8 cellular contexts compared by ENCODE assay signal in the genomic region with DNA sequence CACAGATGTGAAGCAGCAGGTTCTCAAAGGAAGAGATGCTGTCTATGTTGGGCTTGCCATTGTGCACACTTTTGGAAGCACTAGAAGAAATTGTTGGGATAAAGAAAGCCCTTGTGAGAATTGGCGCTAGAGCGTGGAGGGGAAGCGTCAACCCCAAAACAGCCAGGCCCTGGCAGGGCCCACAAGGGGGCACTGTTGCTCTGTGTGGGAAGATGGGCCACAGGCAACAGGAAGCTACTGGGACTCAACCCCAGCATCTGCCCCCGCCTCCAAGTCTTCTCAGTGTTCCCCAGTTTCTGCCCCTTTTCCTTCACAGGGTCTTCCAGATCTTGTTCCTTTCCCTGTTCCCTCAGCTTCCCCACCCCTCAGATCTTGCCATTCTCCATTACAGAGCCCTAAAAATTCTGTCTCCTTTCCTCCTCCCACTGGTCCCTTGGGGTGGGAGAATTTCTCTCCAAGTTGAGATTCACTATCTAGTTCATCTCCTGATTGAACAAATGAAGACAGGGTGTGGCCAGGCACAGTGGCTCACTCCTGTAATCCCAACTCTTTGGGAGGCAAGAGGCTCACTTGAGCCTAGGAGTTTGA.
DNase-seq lines count a peak whose midpoint lies in the region; ATAC-seq and TF ChIP-seq lines count a peak whose summit lies in the region.

No MANE protein-coding gene starts in this region.

- H2AFZ ChIP-seq in PC-3 (ENCODE audit: low read length) = no peak overlapping the region

- H3K36me3 Mint-ChIP-seq in activated T-cell treated with anti-CD3 and anti-CD28 coated beads, Interleukin-2, amount 50 U/mL, for 4 hours (ENCODE audit: insufficient read depth) = no peaks in the 10 kb centered on the region

- peaks cover 2% of the 10 kb centered on the region for H3K27me3 Mint-ChIP-seq in activated T-cell treated with anti-CD3 and anti-CD28 coated beads, Interleukin-2, amount 50 U/mL, for 4 hours (ENCODE audit: low read depth)

- H3K27me3 ChIP-seq in PC-3 (ENCODE audit: low read length) = peaks cover 8% of the 10 kb centered on the region; the same call in 1 of the 2 replicates
- no peaks in the 10 kb centered on the region for H3K27me3 ChIP-seq in ovary

- ATAC-seq in HG02870 (IDR thresholded peaks at IDR 0.05; ENCODE audit: unreplicated experiment) = peak; percentile 76
- peak; percentile 77 for ATAC-seq in PC-3
- ATAC-seq in activated T-cell treated with anti-CD3 and anti-CD28 coated beads, Interleukin-2, amount 50 U/mL, for 4 hours = peak; percentile 65 to 67

- POLR2A ChIA-PET in PC-3 (lab: Charles Lee; ENCODE audit: unreplicated experiment) = no interaction called here

- BruUV-seq in PC-3 (replicated peaks; lab: Mats Ljungman, UMichigan) = no TSS peak

- H4K20me1 ChIP-seq in PC-3 (ENCODE audit: low read length) = no peaks in the 10 kb centered on the region

- H3K36me3 ChIP-seq in PC-3 (ENCODE audit: low read depth, low read length) = no peaks in the 10 kb centered on the region
- H3K36me3 ChIP-seq in ovary = no peaks in the 10 kb centered on the region

- no peaks in the 10 kb centered on the region for H3K9me2 ChIP-seq in PC-3 (replicated peaks; ENCODE audit: low read length)

- peak; percentile 2 for DNase-seq in NCI-H2196 (lab: John Stamatoyannopoulos, UW; ENCODE audit: unreplicated experiment)
- no peak for DNase-seq in NCI-H2196 treated with DMSO at 0.1 percent for 48 hours (lab: John Stamatoyannopoulos, UW; ENCODE audit: unreplicated experiment)
- peak; percentile 71 for DNase-seq in PC-3
- peak; percentile 50 for DNase-seq in activated T-cell treated with anti-CD3 and anti-CD28 coated beads, Interleukin-2, amount 50 U/mL, for 4 hours
- peak; percentile 12 for DNase-seq in fibroblast of the conjunctiva (ENCODE audit: low read depth)
- peak; percentile 26 to 80 (median 46) for DNase-seq in ovary
- peak; percentile 79 for DNase-seq in ureter (ENCODE audit: low spot score)

- intact Hi-C loops in PC-3 (cut with micrococcal nuclease) = loop anchor here (1.0 to 2.0 kb wide), 2 partner anchors 75 to 654 kb away; no protein-coding TSS in a partner anchor
- intact Hi-C loops in ovary (cut with DNase I) = loop anchor here in 1 of 4 donors (10.0 kb wide), 1 partner anchor 72 kb away; no protein-coding TSS in a partner anchor

- H3K27ac ChIP-seq in PC-3 (ENCODE audit: low read length) = no peak overlapping the region
- H3K27ac ChIP-seq in ovary = no peak overlapping the region

- H3K4me3 ChIP-seq in PC-3 (ENCODE audit: low read length) (no peak overlapping the region), ovary (no peak overlapping the region)

- no peaks in the 10 kb centered on the region for H3F3A ChIP-seq in PC-3 (ENCODE audit: low read length, unreplicated experiment)

- CTCF ChIA-PET in PC-3 (lab: Charles Lee) = interaction anchor here (1.0 kb wide), 1 partner anchor 74 kb away, joined by 6 read pairs; no protein-coding TSS in a partner anchor

- no peaks in the 10 kb centered on the region for H3K4me1 ChIP-seq in PC-3 (ENCODE audit: insufficient read depth, low read length)
- H3K4me1 ChIP-seq in ovary (ENCODE audit: insufficient read depth) = no peaks in the 10 kb centered on the region

- H3K4me3 Mint-ChIP-seq in activated T-cell treated with anti-CD3 and anti-CD28 coated beads, Interleukin-2, amount 50 U/mL, for 4 hours = no peak overlapping the region

- H3K9me3 ChIP-seq in PC-3 (ENCODE audit: low read length) = no peaks in the 10 kb centered on the region
- H3K9me3 ChIP-seq in ovary = no peaks in the 10 kb centered on the region

- peak; percentile 75 for TF ChIP-seq CTCF in PC-3 (conservative IDR thresholded peaks at IDR 0.05; ENCODE audit: low read depth, low read length)
- no peak for TF ChIP-seq CTCF in ovary (IDR thresholded peaks at IDR 0.05)

- no peak for TF ChIP-seq POLR2A in ovary (IDR thresholded peaks at IDR 0.05)

- no peaks in the 10 kb centered on the region for H3K4me1 Mint-ChIP-seq in activated T-cell treated with anti-CD3 and anti-CD28 coated beads, Interleukin-2, amount 50 U/mL, for 4 hours (ENCODE audit: low read depth)

- 11 to 27% (median 12%) methylated on average over 4 of the region's 4 CpGs for WGBS in ovary, 3 donors

- H3K4me2 ChIP-seq in PC-3 (ENCODE audit: low read length) = no peak overlapping the region

- H3K9me3 Mint-ChIP-seq in activated T-cell treated with anti-CD3 and anti-CD28 coated beads, Interleukin-2, amount 50 U/mL, for 4 hours = no peaks in the 10 kb centered on the region

- no peak overlapping the region for H3K9ac ChIP-seq in PC-3 (ENCODE audit: low read length)

- H3K79me2 ChIP-seq in PC-3 (ENCODE audit: low read length) = no peaks in the 10 kb centered on the region

- TF ChIP-seq EP300 in ovary (IDR thresholded peaks at IDR 0.05) = no peak
